Comparison of ENCODE assay signal across 28 cellular contexts in genomic region chr13:51271008-51271407, GRCh38. TPM values are rescaled to one million over a fixed set of nuclear protein-coding genes. Genes with fewer than 3 reads are reported as not detected.
"Had no signal": no experiment of that assay in that cellular context is flagged by ENCODE, and none has a peak within 500 bp of the region (broad histone marks: within the 10 kb centered on the region; RNA-seq: fewer than 3 reads in every experiment).

No MANE protein-coding gene starts in this region.

- H3K4me3 Mint-ChIP-seq: activated CD8-positive, alpha-beta T cell treated with anti-CD3 and anti-CD28 coated beads, Interleukin-2, amount 10 ng/mL, durations not matched to agents 7 days and 5 days; activated naive CD8-positive, alpha-beta T cell; dendritic cell treated with granulocyte-macrophage colony-stimulating factor and Interleukin-4, amounts not matched to agents 40 ng/mL and 50 ng/mL, for 4 days; immature natural killer cell; mesothelial cell of epicardium; natural killer cell; stimulated activated naive CD8-positive, alpha-beta T cell treated with anti-CD3 and anti-CD28 coated beads, Interleukin-15, Interleukin-2, amounts not matched to agents 100 ng/mL and 50 ng/mL, for 24 hours; T-cell; T-helper 2 cell treated with Interferon-gamma antibody and Interleukin-4, amounts not matched to agents 5 μg/mL and 100 μg/mL, for 36 hours had no signal

- H3K27me3 Mint-ChIP-seq: activated naive CD8-positive, alpha-beta T cell; dendritic cell treated with granulocyte-macrophage colony-stimulating factor and Interleukin-4, amounts not matched to agents 40 ng/mL and 50 ng/mL, for 4 days; stimulated activated naive CD8-positive, alpha-beta T cell treated with anti-CD3 and anti-CD28 coated beads, Interleukin-15, Interleukin-2, amounts not matched to agents 100 ng/mL and 50 ng/mL, for 24 hours had no signal

- DNase-seq: activated CD4-positive, alpha-beta T cell treated with anti-CD3 and anti-CD28 coated beads, Interleukin-2, amount 50 U/mL, for 1 hour; activated CD4-positive, CD25-positive, alpha-beta regulatory T cell treated with anti-CD3 and anti-CD28 coated beads, Interleukin-2, amount 50 U/mL, for 72 hours; activated CD8-positive, alpha-beta T cell treated with anti-CD3 and anti-CD28 coated beads, Interleukin-2, amount 10 ng/mL, durations not matched to agents 7 days and 5 days; activated naive CD4-positive, alpha-beta T cell; activated T-cell treated with anti-CD3 and anti-CD28 coated beads, Interleukin-2, amount 50 U/mL, for 1 hour; adrenal gland; cerebellar nuclear complex; effector CD8-positive, alpha-beta T cell; foreskin keratinocyte; immature natural killer cell; kidney glomerular epithelial cell; left ventricle myocardium inferior; natural killer cell; psoas muscle; stimulated activated CD4-positive, alpha-beta T cell treated with anti-CD3 and anti-CD28 coated beads, Interleukin-4, amount 100 ng/mL, for 4 hours; T-cell; transverse colon had no signal

- H3K27me3 ChIP-seq: adrenal gland, breast epithelium, hepatocyte, right atrium auricular region, suprapubic skin, transverse colon had no signal

- H3K9me3 ChIP-seq: adrenal gland, breast epithelium, left ventricle myocardium inferior, psoas muscle, right atrium auricular region, suprapubic skin, transverse colon had no signal

- H3K4me1 ChIP-seq: adrenal gland, breast epithelium, foreskin keratinocyte, suprapubic skin had no signal

- H3K79me2 ChIP-seq: hepatocyte had no signal

- H3K4me1 Mint-ChIP-seq: immature natural killer cell, natural killer cell, T-cell had no signal

- H3K27ac ChIP-seq: adrenal gland, breast epithelium, foreskin keratinocyte, hepatocyte, left ventricle myocardium inferior, psoas muscle, right atrium auricular region, suprapubic skin, transverse colon, VCaP had no signal

- H3K9me3 Mint-ChIP-seq: activated T-helper 2 cell treated with anti-CD3 and anti-CD28 coated beads, Interferon-gamma antibody, Interleukin-2, Interleukin-4, amounts not matched to agents 10 μg/mL and 5 μg/mL and 100 μg/mL, durations not matched to agents 14 hours and 24 hours and 36 hours; dendritic cell treated with granulocyte-macrophage colony-stimulating factor and Interleukin-4, amounts not matched to agents 40 ng/mL and 50 ng/mL, for 4 days; immature natural killer cell; mesothelial cell of epicardium; natural killer cell; stimulated activated naive CD8-positive, alpha-beta T cell treated with anti-CD3 and anti-CD28 coated beads, Interleukin-15, Interleukin-2, amounts not matched to agents 100 ng/mL and 50 ng/mL, for 24 hours; T-cell; T-helper 2 cell treated with Interferon-gamma antibody and Interleukin-4, amounts not matched to agents 5 μg/mL and 100 μg/mL, for 36 hours had no signal

- H3K4me2 ChIP-seq: hepatocyte had no signal

- H3K36me3 Mint-ChIP-seq: activated naive CD8-positive, alpha-beta T cell; immature natural killer cell; mesothelial cell of epicardium; natural killer cell; T-cell had no signal

- ATAC-seq: activated CD8-positive, alpha-beta T cell treated with anti-CD3 and anti-CD28 coated beads, Interleukin-2, amount 10 ng/mL, durations not matched to agents 7 days and 5 days; foreskin keratinocyte; natural killer cell; psoas muscle; T-cell had no signal

- H3K27ac Mint-ChIP-seq: activated CD8-positive, alpha-beta T cell treated with anti-CD3 and anti-CD28 coated beads, Interleukin-2, amount 10 ng/mL, durations not matched to agents 7 days and 5 days; activated naive CD8-positive, alpha-beta T cell; activated T-helper 2 cell treated with anti-CD3 and anti-CD28 coated beads, Interferon-gamma antibody, Interleukin-2, Interleukin-4, amounts not matched to agents 10 μg/mL and 5 μg/mL and 100 μg/mL, durations not matched to agents 14 hours and 24 hours and 36 hours; dendritic cell treated with granulocyte-macrophage colony-stimulating factor and Interleukin-4, amounts not matched to agents 40 ng/mL and 50 ng/mL, for 4 days; immature natural killer cell; mesothelial cell of epicardium; natural killer cell; stimulated activated naive CD8-positive, alpha-beta T cell treated with anti-CD3 and anti-CD28 coated beads, Interleukin-15, Interleukin-2, amounts not matched to agents 100 ng/mL and 50 ng/mL, for 24 hours; T-cell; T-helper 2 cell treated with Interferon-gamma antibody and Interleukin-4, amounts not matched to agents 5 μg/mL and 100 μg/mL, for 36 hours had no signal

- H2AFZ ChIP-seq: hepatocyte had no signal

RNA-seq across cellular contexts. Expression of gene FAM124A, which starts 48.8 kb away (rescaled TPM):
- total RNA-seq: activated CD8-positive, alpha-beta T cell treated with anti-CD3 and anti-CD28 coated beads, Interleukin-2, amount 10 ng/mL, durations not matched to agents 7 days and 5 days; natural killer cell had no signal
